In the genomic region with DNA sequence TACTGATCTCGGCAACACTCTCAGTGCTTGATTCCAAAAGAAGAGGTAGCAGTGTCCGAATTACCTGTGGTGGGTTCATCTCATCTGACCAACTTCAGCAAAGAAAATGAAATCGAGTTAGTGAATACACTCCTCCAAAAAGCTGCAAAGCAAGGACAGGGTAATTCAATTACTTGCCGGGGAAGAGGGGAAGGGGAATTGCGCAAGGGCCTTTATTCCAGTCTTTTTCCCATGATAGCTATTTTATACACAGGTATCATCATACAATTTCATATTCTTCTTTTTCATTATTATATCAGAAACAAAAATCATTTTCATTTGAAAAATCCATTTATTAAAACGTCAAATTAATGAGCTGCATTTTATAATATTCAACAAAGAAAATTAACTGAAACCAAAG, we compare ENCODE assay signal across 28 cellular contexts.
"Had no signal": no experiment of that assay in that cellular context is flagged by ENCODE, and none has a peak within 500 bp of the region (broad histone marks: within the 10 kb centered on the region; RNA-seq: fewer than 3 reads in every experiment).

No MANE protein-coding gene starts in this region.

- H3K4me3 ChIP-seq: ascending aorta, breast epithelium, cardiac muscle cell, colonic mucosa, esophagus squamous epithelium, gastroesophageal sphincter had no signal

- DNase-seq: activated CD4-positive, alpha-beta memory T cell treated with anti-CD3 and anti-CD28 coated beads for 36 hours; activated CD4-positive, alpha-beta T cell treated with anti-CD3 and anti-CD28 coated beads for 36 hours; activated CD4-positive, alpha-beta T cell treated with anti-CD3 and anti-CD28 coated beads, Interleukin-2, amount 10 ng/mL, durations not matched to agents 24 days and 14 days; activated CD4-positive, CD25-positive, alpha-beta regulatory T cell; activated CD4-positive, CD25-positive, alpha-beta regulatory T cell treated with anti-CD3 and anti-CD28 coated beads, Interleukin-2, amount 50 U/mL, for 72 hours; activated CD8-positive, alpha-beta memory T cell treated with anti-CD3 and anti-CD28 coated beads, Interleukin-2, amount 50 U/mL, for 48 hours; activated gamma-delta T cell; activated naive CD4-positive, alpha-beta T cell; activated naive CD4-positive, alpha-beta T cell treated with anti-CD3 and anti-CD28 coated beads, Interleukin-2, amount 10 ng/mL, durations not matched to agents 7 days and 5 days; activated naive CD8-positive, alpha-beta T cell treated with anti-CD3 and anti-CD28 coated beads, Interleukin-2, amount 10 ng/mL, durations not matched to agents 7 days and 5 days; activated T-cell treated with anti-CD3 and anti-CD28 coated beads for 4 hours; activated T-cell treated with anti-CD3 and anti-CD28 coated beads, Interleukin-2, amount 50 U/mL, for 24 hours; activated T-cell treated with anti-CD3 and anti-CD28 coated beads, Interleukin-2, amount 50 U/mL, for 72 hours; central memory CD4-positive, alpha-beta T cell; cerebellar nuclear complex; colonic mucosa; effector CD8-positive, alpha-beta T cell; esophagus squamous epithelium; foreskin melanocyte; T-helper 2 cell had no signal

- ATAC-seq: activated CD4-positive, alpha-beta T cell treated with anti-CD3 and anti-CD28 coated beads for 36 hours; activated naive CD4-positive, alpha-beta T cell treated with anti-CD3 and anti-CD28 coated beads, Interleukin-2, amount 50 U/mL, for 72 hours; activated T-cell treated with anti-CD3 and anti-CD28 coated beads, Interleukin-2, amount 50 U/mL, for 72 hours; gastroesophageal sphincter had no signal

- FAIRE-seq: endometrium, endothelial cell of umbilical vein had no signal

- H3K27ac ChIP-seq: ascending aorta, breast epithelium, cardiac muscle cell, colonic mucosa, epithelial cell of prostate, esophagus squamous epithelium, gastroesophageal sphincter had no signal

- H3K9me3 ChIP-seq: ascending aorta, breast epithelium, colonic mucosa, esophagus squamous epithelium, gastroesophageal sphincter had no signal

- H3K27me3 ChIP-seq: ascending aorta, breast epithelium, cardiac muscle cell, colonic mucosa, esophagus squamous epithelium, gastroesophageal sphincter had no signal

- H3K4me1 ChIP-seq: breast epithelium, colonic mucosa had no signal
